ENCODE assay signal across 8 cellular contexts in the genomic region with DNA sequence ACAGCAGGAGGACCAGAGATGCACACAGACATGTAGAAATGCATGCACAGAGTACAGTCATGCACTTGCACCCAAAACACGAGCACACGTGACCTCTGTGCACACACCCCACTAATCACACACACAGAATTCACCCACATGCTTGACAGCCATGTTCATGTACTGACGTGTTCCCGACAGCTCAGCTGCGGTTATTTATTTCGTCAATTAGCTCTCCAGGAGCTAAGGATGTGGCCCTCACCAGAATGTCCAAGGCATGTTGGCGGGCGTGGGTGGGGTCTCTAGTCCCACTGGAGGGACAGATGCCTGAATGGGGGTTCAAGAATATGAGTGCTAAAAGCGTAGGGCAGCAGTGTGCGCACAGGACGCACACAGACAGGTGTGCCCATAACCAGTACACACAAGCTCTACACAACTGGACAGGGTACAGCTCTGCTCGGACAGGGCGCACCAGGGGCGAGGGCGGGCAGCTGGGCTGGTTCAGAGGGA. TPM values are rescaled to one million over a fixed set of nuclear protein-coding genes. Genes with fewer than 3 reads are reported as not detected.
DNase-seq lines count a peak whose midpoint lies in the region; ATAC-seq and TF ChIP-seq lines count a peak whose summit lies in the region.

No MANE protein-coding gene starts in this region.

- no peak for TF ChIP-seq RAD21 in liver (IDR thresholded peaks at IDR 0.05)

- H3K27me3 ChIP-seq in Loucy (ENCODE audit: insufficient read depth, low read length, poor library complexity, severe bottlenecking) = no peaks in the 10 kb centered on the region
- H3K27me3 ChIP-seq in liver (ENCODE audit: control insufficient read depth in 4 of 4, insufficient read depth in 4 of 4, low read length in 3 of 4) = no peaks in the 10 kb centered on the region
- H3K27me3 ChIP-seq in thyroid gland = no peaks in the 10 kb centered on the region

- ATAC-seq in GM19328 (IDR thresholded peaks at IDR 0.05; ENCODE audit: unreplicated experiment) (peak; percentile 2), GM18858 (IDR thresholded peaks at IDR 0.05; ENCODE audit: unreplicated experiment) (no peak)

- H4K20me1 ChIP-seq in Loucy (ENCODE audit: insufficient read depth, low read length, poor library complexity, severe bottlenecking) = peaks cover 19% of the 10 kb centered on the region

- 80% methylated on average over 15 of the region's 15 CpGs for WGBS in liver
- 68 to 76% methylated on average over 12 to 14 of the region's 15 CpGs for WGBS in thyroid gland, 2 donors

- peak overlapping the region; percentile 60 to 69 for H3K27ac ChIP-seq in liver (ENCODE audit: low read depth in 1 of 2, low read length in 2 of 2)
- peak overlapping the region; percentile 20 to 66 (median 41) for H3K27ac ChIP-seq in thyroid gland

- TF ChIP-seq CTCF in Loucy (conservative IDR thresholded peaks at IDR 0.05; ENCODE audit: low read length) (no peak), astrocyte of the spinal cord (IDR thresholded peaks at IDR 0.05; ENCODE audit: low read depth, low read length) (no peak), liver (IDR thresholded peaks at IDR 0.05; ENCODE audit: low read depth, low read length, missing input control) (no peak), thyroid gland (IDR thresholded peaks at IDR 0.05) (no peak)

- H3K9me2 ChIP-seq in Loucy (replicated peaks; ENCODE audit: low read depth, low read length) = no peaks in the 10 kb centered on the region

- H3K4me1 ChIP-seq in Loucy (ENCODE audit: insufficient read depth, low read length, poor library complexity, severe bottlenecking) = peaks cover 44% of the 10 kb centered on the region
- H3K4me1 ChIP-seq in liver (ENCODE audit: control insufficient read depth in 4 of 4, insufficient read depth in 4 of 4, low read length in 3 of 4) = peaks cover 12 to 48% (median 29%) of the 10 kb centered on the region in 4 donors
- peaks cover 24 to 26% of the 10 kb centered on the region in 2 donors for H3K4me1 ChIP-seq in thyroid gland

- DNase-seq in 8988T (peak; percentile 25), astrocyte of the spinal cord (ENCODE audit: low read depth, low spot score) (no peak), thyroid gland (no peak), ecto neural progenitor cell (ENCODE audit: low spot score) (no peak)

- H3F3A ChIP-seq in Loucy (ENCODE audit: low read depth) = 0 out of 2 replicates have a peak, but pooled peaks cover 7% of the 10 kb centered on the region

- H2AFZ ChIP-seq in Loucy (ENCODE audit: low read length) = peak overlapping the region; percentile 74

- H3K9me3 ChIP-seq in Loucy (ENCODE audit: insufficient read depth, low read depth, low read length) (no peaks in the 10 kb centered on the region), liver (ENCODE audit: control insufficient read depth in 4 of 4, low read length in 3 of 4) (no peaks in the 10 kb centered on the region), thyroid gland (no peaks in the 10 kb centered on the region)

- intact Hi-C loops in thyroid gland (cut with DNase I) = no loop called here

- in situ Hi-C loops in astrocyte of the spinal cord (cut with HindIII; ENCODE audit: low sequenced_read_pairs) = no loop called here

- H3K79me2 ChIP-seq in Loucy (ENCODE audit: insufficient read depth, low read length) = peaks cover 45% of the 10 kb centered on the region

- H3K4me2 ChIP-seq in Loucy (ENCODE audit: low read depth, low read length, poor library complexity, severe bottlenecking) = peak overlapping the region; percentile 87

- H3K4me3 ChIP-seq in Loucy (ENCODE audit: low read length, poor library complexity, severe bottlenecking) = peak overlapping the region; percentile 90
- peak overlapping the region; percentile 91 for H3K4me3 ChIP-seq in astrocyte of the spinal cord (ENCODE audit: low read depth, low read length)
- peak overlapping the region in 2 of 3 donors; percentile 91 to 96 for H3K4me3 ChIP-seq in liver (ENCODE audit: low read depth in 1 of 3, low read length in 3 of 3)
- H3K4me3 ChIP-seq in thyroid gland (replicated peaks in 1 of 3) = peak overlapping the region in 2 of 3 donors; percentile 16 to 68

- no peak for TF ChIP-seq POLR2A in thyroid gland (IDR thresholded peaks at IDR 0.05)

- peaks cover 11% of the 10 kb centered on the region; the same call in 1 of the 2 replicates for H3K36me3 ChIP-seq in Loucy (ENCODE audit: insufficient read depth, low read length)
- peaks cover 4 to 15% (median 11%) of the 10 kb centered on the region in 4 donors for H3K36me3 ChIP-seq in liver (ENCODE audit: control insufficient read depth in 4 of 4, insufficient read depth in 3 of 4, low read depth in 1 of 4, low read length in 3 of 4)
- peaks cover 17 to 19% of the 10 kb centered on the region in 2 donors for H3K36me3 ChIP-seq in thyroid gland

- H3K9ac ChIP-seq in Loucy (ENCODE audit: low read depth, low read length, poor library complexity, severe bottlenecking) (peak overlapping the region; percentile 88), liver (ENCODE audit: low read depth in 1 of 2, low read length in 2 of 2) (peak overlapping the region in 1 of 2 donors; percentile 12)

TF ChIP-seq in liver, 16 proteins besides CTCF, POLR2A, EP300 and RAD21 (continues in another document):
- TF ChIP-seq TAF1 (conservative IDR thresholded peaks at IDR 0.05) = no peak
- TF ChIP-seq YY1 (IDR thresholded peaks at IDR 0.05) = no peak
- TF ChIP-seq GABPA (IDR thresholded peaks at IDR 0.05 in 1 of 2, conservative IDR thresholded peaks at IDR 0.05 in 1 of 2) = no peak
- TF ChIP-seq ZBTB33 (IDR thresholded peaks at IDR 0.05) = no peak
- no peak for TF ChIP-seq ATF3 (IDR thresholded peaks at IDR 0.05)
- no peak for TF ChIP-seq NR2F2 (IDR thresholded peaks at IDR 0.05)
- TF ChIP-seq EGR1 (IDR thresholded peaks at IDR 0.05; ENCODE audit: low read depth in 2 of 2) = no peak
- no peak for TF ChIP-seq HNF4G (IDR thresholded peaks at IDR 0.05)
- TF ChIP-seq FOXA1 (IDR thresholded peaks at IDR 0.05) = no peak
- no peak for TF ChIP-seq REST (IDR thresholded peaks at IDR 0.05)
- TF ChIP-seq JUND (IDR thresholded peaks at IDR 0.05) = no peak
- TF ChIP-seq SP1 (IDR thresholded peaks at IDR 0.05) = no peak
- TF ChIP-seq HNF4A (conservative IDR thresholded peaks at IDR 0.05) = no peak
- no peak for TF ChIP-seq RXRA (IDR thresholded peaks at IDR 0.05)
- TF ChIP-seq MAX (IDR thresholded peaks at IDR 0.05) = no peak

RNA-seq across cellular contexts. Expression of gene PRPF6, which starts 0.6 kb away (rescaled TPM):
- total RNA-seq in liver = 10 to 100 TPM; 24.2 to 24.9 TPM
- polyA plus RNA-seq in liver = 10 to 100 TPM; 16.3 to 22.0 TPM
- 10 to 100 TPM; 62.8 to 76.2 (median 70.1) TPM for total RNA-seq in thyroid gland

RNA-seq across cellular contexts. Expression of gene SAMD10, which starts 0.9 kb away (rescaled TPM):
- total RNA-seq in liver (1 to 10 TPM; 1.4 to 2.8 TPM), thyroid gland (1 to 10 TPM; 1.1 to 6.4 (median 5.0) TPM)
- polyA plus RNA-seq in liver = 1 to 10 TPM in 1 of 2 donors, under 1 TPM in 1; 0.74 to 3.4 TPM

RNA-seq across cellular contexts. Expression of gene ZNF512B, which starts 10.6 kb away (rescaled TPM):
- 10 to 100 TPM in 1 of 2 donors, 1 to 10 TPM in 1; 9.2 to 11.8 TPM for total RNA-seq in liver
- 10 to 100 TPM in 1 of 2 donors, 1 to 10 TPM in 1; 1.8 to 10.4 TPM for polyA plus RNA-seq in liver
- total RNA-seq in thyroid gland = 10 to 100 TPM; 13.4 to 24.8 (median 19.0) TPM

RNA-seq across cellular contexts. Expression of gene UCKL1, which starts 24.1 kb away (rescaled TPM):
- total RNA-seq in liver (10 to 100 TPM; 16.4 to 20.4 TPM), thyroid gland (10 to 100 TPM; 21.6 to 44.3 (median 29.3) TPM)
- 10 to 100 TPM; 16.4 to 20.1 TPM for polyA plus RNA-seq in liver

RNA-seq across cellular contexts. Expression of gene C20orf204, which starts 55.6 kb away (rescaled TPM):
- under 1 TPM; 0.14 to 0.59 TPM for total RNA-seq in liver
- under 1 TPM; 0.07 to 0.10 TPM for polyA plus RNA-seq in liver
- total RNA-seq in thyroid gland = 1 to 10 TPM in 1 of 4 donors, under 1 TPM in 3; 0.11 to 2.6 (median 0.59) TPM

Comparison
In these comparisons a context has a peak if more than half of its experiments do, and no peak if none do; other contexts are left out.
1. H3K4me3 ChIP-seq: peak in every context shown above with its lines; median percentile 94 in liver; 91 in astrocyte of the spinal cord; 90 in Loucy; 42 in thyroid gland.